ENCODE assay signal across 1 cellular context in the genomic region with DNA sequence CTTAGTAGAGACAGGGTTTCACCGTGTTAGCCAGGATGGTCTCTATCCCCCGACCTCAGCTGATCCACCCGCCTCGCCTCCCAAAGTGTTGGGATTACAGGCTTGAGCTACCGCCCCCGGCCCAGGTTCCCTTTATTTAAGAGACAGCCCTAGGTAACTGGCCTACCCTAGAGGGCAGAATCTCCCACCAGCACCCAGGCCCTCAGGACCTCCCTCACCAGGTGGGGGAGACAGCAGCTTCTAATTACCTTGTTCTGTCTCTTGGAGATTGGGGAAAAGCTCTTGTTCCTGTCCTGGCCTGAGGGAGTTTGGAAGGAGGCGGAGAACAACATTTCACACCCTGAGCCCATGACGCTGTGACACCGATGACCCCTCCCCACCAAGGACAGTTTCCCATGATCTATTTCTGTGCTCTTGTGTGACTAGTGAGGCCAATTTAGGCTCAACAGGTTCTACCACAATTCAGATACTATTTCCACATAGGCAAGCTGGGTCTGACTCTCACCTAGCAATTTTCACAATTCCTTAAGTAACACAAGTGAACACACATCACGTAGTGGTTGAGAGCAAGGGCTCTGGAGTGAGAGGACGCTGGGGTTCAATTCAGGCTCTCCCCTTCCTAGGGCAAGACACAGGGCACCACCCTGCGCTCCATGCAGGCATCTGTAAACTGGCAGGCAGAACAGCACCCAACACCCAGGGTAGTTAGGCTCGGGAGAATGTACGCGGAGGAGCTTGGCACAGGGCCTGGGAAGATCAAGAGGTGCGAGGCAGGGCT.
TF ChIP-seq lines count a peak whose summit lies in the region.

No MANE protein-coding gene starts in this region.

TF ChIP-seq in GM12878, 131 proteins besides CTCF, POLR2A, EP300 and RAD21:
- no peak for TF ChIP-seq SIN3A (IDR thresholded peaks at IDR 0.05; ENCODE audit: low read depth, low read length)
- TF ChIP-seq, protein P1, sequence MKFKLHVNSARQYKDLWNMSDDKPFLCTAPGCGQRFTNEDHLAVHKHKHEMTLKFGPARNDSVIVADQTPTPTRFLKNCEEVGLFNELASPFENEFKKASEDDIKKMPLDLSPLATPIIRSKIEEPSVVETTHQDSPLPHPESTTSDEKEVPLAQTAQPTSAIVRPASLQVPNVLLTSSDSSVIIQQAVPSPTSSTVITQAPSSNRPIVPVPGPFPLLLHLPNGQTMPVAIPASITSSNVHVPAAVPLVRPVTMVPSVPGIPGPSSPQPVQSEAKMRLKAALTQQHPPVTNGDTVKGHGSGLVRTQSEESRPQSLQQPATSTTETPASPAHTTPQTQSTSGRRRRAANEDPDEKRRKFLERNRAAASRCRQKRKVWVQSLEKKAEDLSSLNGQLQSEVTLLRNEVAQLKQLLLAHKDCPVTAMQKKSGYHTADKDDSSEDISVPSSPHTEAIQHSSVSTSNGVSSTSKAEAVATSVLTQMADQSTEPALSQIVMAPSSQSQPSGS (IDR thresholded peaks at IDR 0.05; ENCODE audit: low read length) = no peak
- TF ChIP-seq HSF1 (IDR thresholded peaks at IDR 0.05; ENCODE audit: low read depth, low read length) = no peak
- no peak for TF ChIP-seq BMI1 (IDR thresholded peaks at IDR 0.05; ENCODE audit: borderline replicate concordance)
- no peak for TF ChIP-seq FOXM1 (IDR thresholded peaks at IDR 0.05; ENCODE audit: low read depth, low read length)
- no peak for TF ChIP-seq POLR2AphosphoS2 (IDR thresholded peaks at IDR 0.05; ENCODE audit: low read depth, low read length)
